In the genomic region with DNA sequence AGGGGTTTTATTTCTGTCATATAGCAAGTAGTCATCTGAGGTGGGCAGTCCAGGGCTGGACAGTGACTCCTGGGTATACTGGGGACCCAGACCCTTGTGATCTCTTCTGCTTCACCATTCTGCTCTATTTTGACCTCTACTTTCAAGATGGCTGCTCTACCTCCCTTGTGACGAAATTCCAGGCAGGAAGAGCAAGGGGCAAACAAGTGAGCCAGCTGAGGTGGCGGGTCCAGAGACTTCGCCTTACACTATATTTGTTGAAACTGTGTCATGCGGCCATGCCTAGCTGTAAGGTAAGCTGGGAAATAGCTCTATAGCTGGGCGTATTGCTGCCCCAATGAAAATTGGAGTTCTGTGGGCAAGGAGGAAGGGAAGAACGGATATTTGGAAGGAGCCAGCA, we compare ENCODE assay signal across 17 cellular contexts. TPM values are rescaled to one million over a fixed set of nuclear protein-coding genes. Genes with fewer than 3 reads are reported as not detected.
DNase-seq lines count a peak whose midpoint lies in the region; ATAC-seq and TF ChIP-seq lines count a peak whose summit lies in the region.
"Had no signal": no experiment of that assay in that cellular context is flagged by ENCODE, and none has a peak within 500 bp of the region (broad histone marks: within the 10 kb centered on the region; RNA-seq: fewer than 3 reads in every experiment).

No MANE protein-coding gene starts in this region.

- peak overlapping the region; percentile 99 for H3K27ac Mint-ChIP-seq in progenitor cell of endocrine pancreas
- H3K27ac Mint-ChIP-seq: activated CD4-positive, alpha-beta memory T cell treated with anti-CD3 and anti-CD28 coated beads, Interleukin-2, amount 10 ng/mL, durations not matched to agents 7 days and 5 days; activated naive CD4-positive, alpha-beta T cell treated with anti-CD3 and anti-CD28 coated beads, Interleukin-2, amount 50 U/mL, for 24 hours had no signal

- H3K4me1 ChIP-seq in left ventricle myocardium inferior (peaks cover 34% of the 10 kb centered on the region), hepatocyte (ENCODE audit: insufficient read depth) (peaks cover 58% of the 10 kb centered on the region)

- H3K9me3 ChIP-seq in left ventricle myocardium inferior (replicated peaks), result peaks cover 10% of the 10 kb centered on the region
- H3K9me3 ChIP-seq in hepatocyte (ENCODE audit: low read depth), result no peaks in the 10 kb centered on the region

- intact Hi-C loops in left ventricle myocardium inferior (cut with micrococcal nuclease) (no loop called here), left ventricle myocardium superior (cut with micrococcal nuclease) (no loop called here)

- peaks cover 8% of the 10 kb centered on the region for H3K36me3 Mint-ChIP-seq in progenitor cell of endocrine pancreas (ENCODE audit: insufficient read depth)
- H3K36me3 Mint-ChIP-seq: activated naive CD4-positive, alpha-beta T cell treated with anti-CD3 and anti-CD28 coated beads, Interleukin-2, amount 50 U/mL, for 24 hours had no signal

- TF ChIP-seq CTCF in left ventricle myocardium inferior (IDR thresholded peaks at IDR 0.05; ENCODE audit: borderline replicate concordance) (no peak), hepatocyte (IDR thresholded peaks at IDR 0.05; ENCODE audit: poor library complexity) (no peak), progenitor cell of endocrine pancreas (IDR thresholded peaks at IDR 0.05; ENCODE audit: unreplicated experiment) (no peak)

- DNase-seq in left ventricle myocardium inferior, result no peak
- no peak for DNase-seq in left ventricle myocardium superior
- DNase-seq in hepatocyte (ENCODE audit: low spot score), result no peak
- no peak for DNase-seq in progenitor cell of endocrine pancreas (ENCODE audit: low spot score, unreplicated experiment)
- DNase-seq in SK-N-DZ (ENCODE audit: low spot score), result no peak
- no peak for DNase-seq in HT-29 (ENCODE audit: low spot score)
- no peak for DNase-seq in MV-4-11 (lab: John Stamatoyannopoulos, UW)
- DNase-seq in NCI-H774 (lab: John Stamatoyannopoulos, UW), result no peak
- DNase-seq: activated CD4-positive, alpha-beta memory T cell treated with anti-CD3 and anti-CD28 coated beads, Interleukin-2, amount 10 ng/mL, durations not matched to agents 7 days and 5 days; foreskin melanocyte; NCI-H2171 treated with DMSO at 0.1 percent for 48 hours; PC-3; T-helper 9 cell had no signal

- peak overlapping the region; percentile 24 for H3K4me2 ChIP-seq in hepatocyte

- peak overlapping the region; percentile 2 for H2AFZ ChIP-seq in hepatocyte

- no peak overlapping the region for H3K4me3 Mint-ChIP-seq in progenitor cell of endocrine pancreas (ENCODE audit: low read depth)
- H3K4me3 Mint-ChIP-seq: activated CD4-positive, alpha-beta memory T cell treated with anti-CD3 and anti-CD28 coated beads, Interleukin-2, amount 10 ng/mL, durations not matched to agents 7 days and 5 days; activated naive CD4-positive, alpha-beta T cell treated with anti-CD3 and anti-CD28 coated beads, Interleukin-2, amount 50 U/mL, for 24 hours had no signal

- H3K27ac ChIP-seq in left ventricle myocardium inferior (replicated peaks) (peak overlapping the region; percentile 87), hepatocyte (peak overlapping the region; percentile 94)

- 93% methylated on average over 6 of the region's 6 CpGs for WGBS in hepatocyte (ENCODE audit: low lambda C conversion rate, missing lambda C conversion rate)

- H3K79me2 ChIP-seq in hepatocyte, result no peaks in the 10 kb centered on the region

- H3K27me3 Mint-ChIP-seq in progenitor cell of endocrine pancreas, result no peaks in the 10 kb centered on the region
- H3K27me3 Mint-ChIP-seq: activated CD4-positive, alpha-beta memory T cell treated with anti-CD3 and anti-CD28 coated beads, Interleukin-2, amount 10 ng/mL, durations not matched to agents 7 days and 5 days; activated naive CD4-positive, alpha-beta T cell treated with anti-CD3 and anti-CD28 coated beads, Interleukin-2, amount 50 U/mL, for 24 hours had no signal

- peaks cover 42% of the 10 kb centered on the region for H3K4me1 Mint-ChIP-seq in progenitor cell of endocrine pancreas (ENCODE audit: low read depth)
- H3K4me1 Mint-ChIP-seq: activated CD4-positive, alpha-beta memory T cell treated with anti-CD3 and anti-CD28 coated beads, Interleukin-2, amount 10 ng/mL, durations not matched to agents 7 days and 5 days had no signal

- H3K9me2 ChIP-seq in hepatocyte (replicated peaks; ENCODE audit: insufficient read depth), result no peaks in the 10 kb centered on the region

- H3K27me3 ChIP-seq in left ventricle myocardium inferior (ENCODE audit: low read depth) (no peaks in the 10 kb centered on the region), hepatocyte (no peaks in the 10 kb centered on the region)

- no peak for ATAC-seq in left ventricle myocardium superior
- ATAC-seq: PC-3 had no signal

- no peaks in the 10 kb centered on the region for H3K36me3 ChIP-seq in left ventricle myocardium inferior
- no peaks in the 10 kb centered on the region for H3K36me3 ChIP-seq in hepatocyte (replicated peaks; ENCODE audit: insufficient read depth, low read depth)

- no peaks in the 10 kb centered on the region for H4K20me1 ChIP-seq in hepatocyte (ENCODE audit: insufficient read depth, poor library complexity, severe bottlenecking)

- H3K9me3 Mint-ChIP-seq in progenitor cell of endocrine pancreas (ENCODE audit: low read depth), result peaks cover 14% of the 10 kb centered on the region
- H3K9me3 Mint-ChIP-seq: activated naive CD4-positive, alpha-beta T cell treated with anti-CD3 and anti-CD28 coated beads, Interleukin-2, amount 50 U/mL, for 24 hours had no signal

- no peak overlapping the region for H3K4me3 ChIP-seq in left ventricle myocardium inferior
- H3K4me3 ChIP-seq in hepatocyte, result no peak overlapping the region

RNA-seq across cellular contexts. Expression of a gene that starts 7.9 kb away (rescaled TPM):
- total RNA-seq in left ventricle myocardium inferior (not detected), left ventricle myocardium superior (not detected), hepatocyte (3.4 and 3.8 TPM in 2 replicates), progenitor cell of endocrine pancreas (17.8 and 23.7 TPM in 2 replicates)
- polyA plus RNA-seq in hepatocyte, result 4.4 and 5.8 TPM in 2 replicates
- 0.67 and 0.76 TPM in 2 replicates for polyA plus RNA-seq in SK-N-DZ (2014; cell fraction: cytosol; rRNA removed)
- polyA plus RNA-seq in SK-N-DZ (2014; cell fraction: nucleus; rRNA removed), result 2.3 and 3.1 TPM in 2 replicates
- total RNA-seq in HT-29 (2014; rRNA removed; shearing (Covaris generic)), result not detected in 2 replicates
- total RNA-seq: activated CD4-positive, alpha-beta memory T cell treated with anti-CD3 and anti-CD28 coated beads, Interleukin-2, amount 10 ng/mL, durations not matched to agents 7 days and 5 days; dermis microvascular lymphatic vessel endothelial cell; M059J; PC-3; temporal lobe had no signal

RNA-seq across cellular contexts. Expression of a gene that starts 27.8 kb away (rescaled TPM):
- total RNA-seq in left ventricle myocardium inferior, result not detected
- not detected for total RNA-seq in left ventricle myocardium superior
- total RNA-seq in hepatocyte, result not detected in 2 replicates
- polyA plus RNA-seq in hepatocyte, result 0.30 TPM in 1 of 2 replicates, not detected in the other
- total RNA-seq in progenitor cell of endocrine pancreas, result not detected in 2 replicates
- not detected in 2 replicates for polyA plus RNA-seq in SK-N-DZ (2014; cell fraction: cytosol; rRNA removed)
- polyA plus RNA-seq in SK-N-DZ (2014; cell fraction: nucleus; rRNA removed), result 0.20 TPM in 1 of 2 replicates, not detected in the other
- not detected in 2 replicates for total RNA-seq in HT-29 (2014; rRNA removed; shearing (Covaris generic))
- total RNA-seq: activated CD4-positive, alpha-beta memory T cell treated with anti-CD3 and anti-CD28 coated beads, Interleukin-2, amount 10 ng/mL, durations not matched to agents 7 days and 5 days; dermis microvascular lymphatic vessel endothelial cell; M059J; PC-3; temporal lobe had no signal
